In the genomic region with DNA sequence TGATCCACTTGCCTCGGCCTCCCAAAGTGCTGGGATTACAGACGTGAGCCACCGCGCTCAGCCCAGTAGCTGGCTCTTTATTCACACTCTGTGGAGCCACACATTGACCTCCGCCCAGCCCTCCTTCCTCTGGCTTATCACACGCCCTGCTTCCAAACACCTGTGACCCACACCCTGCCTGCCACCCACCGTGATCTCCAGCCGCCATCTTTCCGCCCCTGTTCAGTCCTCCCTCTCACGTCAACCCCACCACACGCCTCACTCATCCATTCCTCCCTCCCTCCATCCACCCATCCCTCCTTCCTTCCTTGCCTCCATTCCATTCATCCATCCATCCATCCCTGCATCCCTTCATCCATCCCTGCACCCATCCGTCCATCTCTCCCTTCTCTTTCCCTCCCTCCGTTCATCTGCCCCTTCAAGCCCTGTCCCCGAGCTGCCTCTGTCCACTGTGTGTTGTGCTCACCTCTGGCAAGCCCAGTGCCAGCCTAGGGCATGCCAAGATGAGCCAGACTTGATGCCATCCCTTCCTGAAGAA, we compare ENCODE assay signal across 11 cellular contexts. TPM values are rescaled to one million over a fixed set of nuclear protein-coding genes. Genes with fewer than 3 reads are reported as not detected.
A peak's percentile ranks its signal among the peaks of the same experiment; 100 is the strongest.
DNase-seq lines count a peak whose midpoint lies in the region; ATAC-seq, FAIRE-seq and TF ChIP-seq lines count a peak whose summit lies in the region.
"Had no signal": no experiment of that assay in that cellular context is flagged by ENCODE, and none has a peak within 500 bp of the region (broad histone marks: within the 10 kb centered on the region; RNA-seq: fewer than 3 reads in every experiment).

No MANE protein-coding gene starts in this region.

- POLR2A ChIA-PET in AG04450 (lab: Yijun Ruan, JAX) (interaction anchor here (1.1 kb wide), 1 partner anchor 19 kb away, joined by 3 read pairs; no protein-coding TSS in a partner anchor), IMR-90 (lab: Charles Lee; ENCODE audit: unreplicated experiment) (no interaction called here)
- POLR2A ChIA-PET in naive thymus-derived CD4-positive, alpha-beta T cell (lab: Charles Lee) = no interaction called here

- intact Hi-C loops in IMR-90 (cut with micrococcal nuclease) = loop anchor here (1.0 to 2.0 kb wide), 2 partner anchors 41 to 156 kb away; no protein-coding TSS in a partner anchor
- intact Hi-C loops in dorsolateral prefrontal cortex (cut with DNase I) = loop anchor here (1.0 to 10.0 kb wide), 5 partner anchors 14 to 156 kb away; partner anchors contain the start of gene APOE (in 1 of the 2)
- intact Hi-C loops in naive thymus-derived CD4-positive, alpha-beta T cell (cut with micrococcal nuclease) = loop anchor here (1.0 kb wide), 6 partner anchors 18 to 155 kb away; partner anchors contain the start of genes CLASRP (in 1 of the 2) and ZNF296 (in 1 of the 2)

- peaks cover 16 to 36% of the 10 kb centered on the region in 2 experiments for H3K79me1 ChIP-seq in IMR-90 (ENCODE audit: low read depth in 1 of 2, low read length in 2 of 2)
- no peaks in the 10 kb centered on the region for H3K79me1 ChIP-seq in H9 (ENCODE audit: insufficient read depth, low read depth, low read length, poor library complexity, severe bottlenecking)

- H2AFZ ChIP-seq in IMR-90 (replicated peaks; ENCODE audit: low read length, poor library complexity) = no peak overlapping the region
- H2AFZ ChIP-seq in osteoblast (ENCODE audit: low read length) = no peak overlapping the region
- no peak overlapping the region for H2AFZ ChIP-seq in H9 (ENCODE audit: low read length)

- no peak overlapping the region for H3K4me3 Mint-ChIP-seq in H9
- no peak overlapping the region for H3K4me3 Mint-ChIP-seq in naive thymus-derived CD4-positive, alpha-beta T cell
- H3K4me3 Mint-ChIP-seq: CD4-positive, alpha-beta memory T cell had no signal

- H2AK9ac ChIP-seq in IMR-90 (replicated peaks; ENCODE audit: low read depth, low read length, poor library complexity) = peak overlapping the region; percentile 78

- peaks cover 2% of the 10 kb centered on the region; the same call in 1 of the 2 replicates for H3K9me1 ChIP-seq in IMR-90 (ENCODE audit: insufficient read depth, low read length)

- no peak overlapping the region for H3K4me2 ChIP-seq in IMR-90 (ENCODE audit: low read depth, low read length)
- no peak overlapping the region for H3K4me2 ChIP-seq in osteoblast (ENCODE audit: insufficient read depth, low read length)
- no peak overlapping the region for H3K4me2 ChIP-seq in H9 (ENCODE audit: insufficient read depth, insufficient read length, low read length)

- H2BK15ac ChIP-seq in IMR-90 (ENCODE audit: low read depth, low read length) = no peak overlapping the region
- no peak overlapping the region for H2BK15ac ChIP-seq in H9 (ENCODE audit: low read depth, low read length)

- no peak overlapping the region for H3K14ac ChIP-seq in IMR-90 (replicated peaks; ENCODE audit: low read depth, low read length)
- no peak overlapping the region for H3K14ac ChIP-seq in H9 (ENCODE audit: insufficient read depth, low read length)

- TF ChIP-seq RAD21 in IMR-90 (IDR thresholded peaks at IDR 0.05; ENCODE audit: low read length) = no peak

- H2BK120ac ChIP-seq in IMR-90 (ENCODE audit: low read depth, low read length) (no peak overlapping the region), H9 (ENCODE audit: low read depth, low read length, poor library complexity, severe bottlenecking) (no peak overlapping the region)

- H2BK12ac ChIP-seq in H9 (ENCODE audit: insufficient read length, low read depth, low read length) = no peak overlapping the region

- H2BK20ac ChIP-seq in IMR-90 (ENCODE audit: low read depth, low read length) (no peak overlapping the region), H9 (ENCODE audit: low read depth, low read length, poor library complexity, severe bottlenecking) (no peak overlapping the region)

- TF ChIP-seq POLR2A in IMR-90 (IDR thresholded peaks at IDR 0.05; ENCODE audit: low read depth, low read length) = no peak

- WGBS in IMR-90 (ENCODE audit: extremely low coverage in 2 of 2, insufficient read length in 1 of 2), 2 experiments = 90 to 100% methylated on average over 2 to 9 of the region's 14 CpGs
- 100% methylated on average over 1 of the region's 14 CpGs for WGBS in H9 (ENCODE audit: extremely low coverage, insufficient read length, low lambda C conversion rate)

- H4K91ac ChIP-seq in IMR-90 (ENCODE audit: insufficient read depth, low read depth, low read length) = no peak overlapping the region
- H4K91ac ChIP-seq in H9 (ENCODE audit: insufficient read length, low read depth, low read length) = no peak overlapping the region

- H3K23ac ChIP-seq in IMR-90 (ENCODE audit: low read depth, low read length) = no peak overlapping the region
- H3K23ac ChIP-seq in H9 (ENCODE audit: insufficient read length, low read depth, low read length) = no peak overlapping the region

- in situ Hi-C loops in IMR-90 (cut with MboI; ENCODE audit: low sequenced_read_pairs) = no loop called here

- H3K4me1 ChIP-seq in IMR-90 (ENCODE audit: control insufficient read depth, insufficient read depth, low read length) (no peaks in the 10 kb centered on the region), osteoblast (ENCODE audit: insufficient read depth, low read length) (no peaks in the 10 kb centered on the region), H9 (ENCODE audit: insufficient read depth, low read length) (no peaks in the 10 kb centered on the region)
- no peaks in the 10 kb centered on the region for H3K4me1 ChIP-seq in naive thymus-derived CD4-positive, alpha-beta T cell (ENCODE audit: control insufficient read depth in 2 of 2, insufficient read depth in 2 of 2, low read length in 2 of 2)

- H3K27me3 Mint-ChIP-seq in H9 (ENCODE audit: low read depth) = no peaks in the 10 kb centered on the region
- H3K27me3 Mint-ChIP-seq in naive thymus-derived CD4-positive, alpha-beta T cell = no peaks in the 10 kb centered on the region
- H3K27me3 Mint-ChIP-seq: CD4-positive, alpha-beta memory T cell had no signal

- H3K4me3 ChIP-seq in AG04450 (ENCODE audit: low read depth, low read length) = no peak overlapping the region
- no peak overlapping the region for H3K4me3 ChIP-seq in IMR-90 (ENCODE audit: insufficient read depth, low read depth, low read length)
- no peak overlapping the region for H3K4me3 ChIP-seq in dorsolateral prefrontal cortex
- no peak overlapping the region for H3K4me3 ChIP-seq in osteoblast (ENCODE audit: insufficient read depth, low read length)
- H3K4me3 ChIP-seq in naive thymus-derived CD4-positive, alpha-beta T cell (ENCODE audit: low read length) = no peak overlapping the region

- H3K36me3 ChIP-seq in IMR-90 (ENCODE audit: control insufficient read depth, insufficient read depth, low read length) = peaks cover 82% of the 10 kb centered on the region
- H3K36me3 ChIP-seq in osteoblast (ENCODE audit: insufficient read depth, low read length) = peaks cover 84% of the 10 kb centered on the region
- H3K36me3 ChIP-seq in naive thymus-derived CD4-positive, alpha-beta T cell (ENCODE audit: control insufficient read depth in 2 of 3, insufficient read depth in 3 of 3, low read length in 3 of 3) = peaks cover 0 to 95% (median 40%) of the 10 kb centered on the region in 3 experiments

- BruUV-seq in IMR-90 (replicated peaks; lab: Mats Ljungman, UMichigan) = no TSS peak

- no peaks in the 10 kb centered on the region for H3K9me3 Mint-ChIP-seq in H9
- H3K9me3 Mint-ChIP-seq in naive thymus-derived CD4-positive, alpha-beta T cell = peaks cover 0 to 2% (median 0%) of the 10 kb centered on the region in 11 donors

- peak overlapping the region; percentile 11 for H3K27ac ChIP-seq in AG04450 (ENCODE audit: low read depth, low read length)
- H3K27ac ChIP-seq in IMR-90 (ENCODE audit: insufficient read depth, low read length) = no peak overlapping the region
- H3K27ac ChIP-seq in dorsolateral prefrontal cortex = peak overlapping the region in 35 of 59 donors; percentile 16 to 75 (median 51)
- no peak overlapping the region for H3K27ac ChIP-seq in osteoblast (ENCODE audit: low read depth, low read length)
- no peak overlapping the region for H3K27ac ChIP-seq in H9 (ENCODE audit: insufficient read length, low read depth, low read length)
- H3K27ac ChIP-seq in naive thymus-derived CD4-positive, alpha-beta T cell (ENCODE audit: low read depth, low read length) = no peak overlapping the region

- dilution Hi-C loops in IMR-90 (cut with HindIII; ENCODE audit: low sequenced_read_pairs, unreplicated experiment) = no loop called here

- peaks cover 50 to 90% (median 88%) of the 10 kb centered on the region in 3 experiments for H3K36me3 Mint-ChIP-seq in H9 (ENCODE audit: insufficient read depth in 1 of 3, low read depth in 3 of 3)
- H3K36me3 Mint-ChIP-seq in naive thymus-derived CD4-positive, alpha-beta T cell = peaks cover 3 to 39% (median 5%) of the 10 kb centered on the region in 5 donors

- H3K9me3 ChIP-seq in AG04450 (ENCODE audit: control insufficient read depth, insufficient read depth, low read length) (no peaks in the 10 kb centered on the region), IMR-90 (ENCODE audit: control insufficient read depth, insufficient read depth, low read length) (no peaks in the 10 kb centered on the region), osteoblast (ENCODE audit: low read depth, low read length) (no peaks in the 10 kb centered on the region), H9 (ENCODE audit: control insufficient read depth, low read depth, low read length) (no peaks in the 10 kb centered on the region)
- H3K9me3 ChIP-seq in naive thymus-derived CD4-positive, alpha-beta T cell (ENCODE audit: control insufficient read depth in 2 of 3, low read length in 3 of 3) = no peaks in the 10 kb centered on the region

- H3K56ac ChIP-seq in IMR-90 (ENCODE audit: extremely low read depth, insufficient read depth, low read length) (no peak overlapping the region), H9 (ENCODE audit: insufficient read length, low read depth, low read length) (no peak overlapping the region)

- no peaks in the 10 kb centered on the region for H3K27me3 ChIP-seq in AG04450 (ENCODE audit: control insufficient read depth, insufficient read depth, low read length)
- H3K27me3 ChIP-seq in IMR-90 (ENCODE audit: control insufficient read depth, insufficient read depth, low read length) = no peaks in the 10 kb centered on the region
- H3K27me3 ChIP-seq in dorsolateral prefrontal cortex = no peaks in the 10 kb centered on the region
- H3K27me3 ChIP-seq in osteoblast (ENCODE audit: insufficient read depth, low read length) = no peaks in the 10 kb centered on the region
- no peaks in the 10 kb centered on the region for H3K27me3 ChIP-seq in H9 (ENCODE audit: insufficient read depth, low read length)
- no peaks in the 10 kb centered on the region for H3K27me3 ChIP-seq in naive thymus-derived CD4-positive, alpha-beta T cell (ENCODE audit: control insufficient read depth in 2 of 2, insufficient read depth in 2 of 2, low read length in 2 of 2)

- H2BK5ac ChIP-seq in IMR-90 (ENCODE audit: low read depth, low read length, poor library complexity, severe bottlenecking) (no peak overlapping the region), H9 (ENCODE audit: insufficient read length, low read length) (no peak overlapping the region)

- peak overlapping the region in 1 of 3 experiments; percentile 87; a peak in 3 of 7 replicates for H3K27ac Mint-ChIP-seq in H9
- peak overlapping the region in 2 of 9 donors; percentile 38 to 75 for H3K27ac Mint-ChIP-seq in naive thymus-derived CD4-positive, alpha-beta T cell

- no peak for FAIRE-seq in D721Med (lab: Jason Lieb, UNC)
- FAIRE-seq: H54 had no signal

- H3K4ac ChIP-seq in IMR-90 (ENCODE audit: low read depth, low read length) (no peak overlapping the region), H9 (ENCODE audit: low read depth, low read length) (no peak overlapping the region)

- no peak for ATAC-seq in IMR-90 (ENCODE audit: low read depth)
- ATAC-seq in naive thymus-derived CD4-positive, alpha-beta T cell = no peak

- H3K23me2 ChIP-seq in H9 (ENCODE audit: insufficient read length, low read depth, low read length, poor library complexity, severe bottlenecking) = no peaks in the 10 kb centered on the region

- no peak for DNase-seq in AG04450 (ENCODE audit: low read depth, low spot score)
- no peak for DNase-seq in IMR-90
- no peak for DNase-seq in dorsolateral prefrontal cortex
- DNase-seq in osteoblast (ENCODE audit: insufficient read length, low spot score, missing footprints) = peak; percentile 59
- DNase-seq in H9 = no peak
- no peak for DNase-seq in D721Med (ENCODE audit: insufficient read length, low spot score)
- DNase-seq in naive thymus-derived CD4-positive, alpha-beta T cell = no peak
- DNase-seq: DMS79, NCI-H187 treated with DMSO at 0.1 percent for 48 hours had no signal

- H3K9ac ChIP-seq in IMR-90 (ENCODE audit: low read depth, low read length) (no peak overlapping the region), H9 (ENCODE audit: extremely low read depth, insufficient read length, low read length) (no peak overlapping the region)

- H4K5ac ChIP-seq in IMR-90 (ENCODE audit: low read depth, low read length) (no peak overlapping the region), H9 (ENCODE audit: insufficient read length, low read depth, low read length) (no peak overlapping the region)

- H2AK5ac ChIP-seq in IMR-90 (ENCODE audit: low read depth, low read length) (no peak overlapping the region), H9 (ENCODE audit: insufficient read length, low read length) (no peak overlapping the region)

- H4K20me1 ChIP-seq in IMR-90 (ENCODE audit: insufficient read depth, low read length) = peaks cover 35% of the 10 kb centered on the region
- H4K20me1 ChIP-seq in osteoblast (ENCODE audit: insufficient read depth, low read length) = peaks cover 29% of the 10 kb centered on the region
- H4K20me1 ChIP-seq in H9 (ENCODE audit: control insufficient read depth, insufficient read depth, insufficient read length) = no peaks in the 10 kb centered on the region

- TF ChIP-seq CTCF in AG04450 (IDR thresholded peaks at IDR 0.05; ENCODE audit: low read depth, low read length) (no peak), IMR-90 (conservative IDR thresholded peaks at IDR 0.05; ENCODE audit: low read depth, low read length) (no peak), dorsolateral prefrontal cortex (IDR thresholded peaks at IDR 0.05 in 54 of 56, conservative IDR thresholded peaks at IDR 0.05 in 2 of 56; ENCODE audit: low read depth in 1 of 56, partially characterized antibody in 56 of 56) (no peak), osteoblast (IDR thresholded peaks at IDR 0.05; ENCODE audit: extremely low read depth, low read depth, low read length) (no peak), H9 (conservative IDR thresholded peaks at IDR 0.05) (no peak), D721Med (IDR thresholded peaks at IDR 0.05; ENCODE audit: insufficient read depth, missing control alignments) (no peak)

- H4K8ac ChIP-seq in IMR-90 (ENCODE audit: low read depth in 2 of 2, low read length in 2 of 2) = no peak overlapping the region
- H4K8ac ChIP-seq in H9 (replicated peaks; ENCODE audit: insufficient read length, low read depth, low read length) = no peak overlapping the region

- CTCF ChIA-PET in AG04450 (lab: Charles Lee) = interaction anchor here (1.1 to 1.7 kb wide), 7 partner anchors 13 to 75 kb away, joined by 3 to 9 read pairs (median 5); partner anchors contain the start of gene ZNF296
- CTCF ChIA-PET in IMR-90 (lab: Yijun Ruan, JAX) = interaction anchor here (1.1 to 1.4 kb wide), 4 partner anchors 9 to 19 kb away, joined by 3 to 5 read pairs (median 3); no protein-coding TSS in a partner anchor
- CTCF ChIA-PET in naive thymus-derived CD4-positive, alpha-beta T cell (lab: Charles Lee) = interaction anchor here (1.1 to 1.4 kb wide), 3 partner anchors 14 to 30 kb away, joined by 4 to 8 read pairs (median 4); partner anchors contain the start of gene CLASRP

- H3K79me2 ChIP-seq in osteoblast (ENCODE audit: insufficient read depth, low read length) (peaks cover 14% of the 10 kb centered on the region), H9 (ENCODE audit: insufficient read depth, low read length) (no peaks in the 10 kb centered on the region)

- H3K4me1 Mint-ChIP-seq in H9 = peaks cover 5 to 6% of the 10 kb centered on the region in 2 experiments; a peak in 3 of 4 replicates
- H3K4me1 Mint-ChIP-seq in naive thymus-derived CD4-positive, alpha-beta T cell = peaks cover 0 to 15% (median 3%) of the 10 kb centered on the region in 7 donors

- H3T11ph ChIP-seq in H9 (ENCODE audit: low read length) = no peak overlapping the region

- H3K18ac ChIP-seq in IMR-90 (ENCODE audit: low read depth, low read length) (no peak overlapping the region), H9 (ENCODE audit: insufficient read length, low read depth, low read length) (no peak overlapping the region)

RNA-seq across cellular contexts. Expression of gene ZNF296, which starts 17.6 kb away (rescaled TPM):
- polyA plus RNA-seq in AG04450 (2011; rRNA removed) = not detected in 2 replicates
- not detected in 2 replicates for polyA minus RNA-seq in AG04450 (2011; rRNA and poly(A)+ RNA removed)
- total RNA-seq in IMR-90 (2012; rRNA removed) = not detected in 2 replicates
- 0.10 and 0.11 TPM in 2 replicates for polyA plus RNA-seq in IMR-90 (2012; rRNA removed)
- 0.11 and 0.25 TPM in 2 replicates for polyA plus RNA-seq in IMR-90 (2012; cell fraction: cytosol; rRNA removed)
- polyA plus RNA-seq in IMR-90 (2012; cell fraction: nucleus; rRNA removed; ENCODE audit: low replicate concordance) = 0.58 and 1.5 TPM in 2 replicates
- total RNA-seq in dorsolateral prefrontal cortex = 1 to 10 TPM in 79 of 120 experiments, under 1 TPM in 41; 0.36 to 3.5 (median 1.3) TPM
- total RNA-seq in osteoblast = under 0.01 TPM in 1 of 2 replicates, not detected in the other
- 14.3 and 14.8 TPM in 2 replicates for total RNA-seq in H9 (2021)
- 1 to 10 TPM in 3 of 5 experiments, under 1 TPM in 2; 0.57 to 3.6 (median 2.2) TPM for total RNA-seq in naive thymus-derived CD4-positive, alpha-beta T cell
- polyA plus RNA-seq in naive thymus-derived CD4-positive, alpha-beta T cell = 1 to 10 TPM; 1.1 to 1.2 TPM

RNA-seq across cellular contexts. Expression of gene CLASRP, which starts 19.8 kb away (rescaled TPM):
- polyA plus RNA-seq in AG04450 (2011; rRNA removed) (12.4 and 13.9 TPM in 2 replicates), IMR-90 (2012; rRNA removed) (31.7 and 34.9 TPM in 2 replicates)
- 19.3 and 26.1 TPM in 2 replicates for polyA minus RNA-seq in AG04450 (2011; rRNA and poly(A)+ RNA removed)
- total RNA-seq in IMR-90 (2012; rRNA removed) (19.9 and 20.6 TPM in 2 replicates), dorsolateral prefrontal cortex (100 to 1,000 TPM in 71 of 120 experiments, 10 to 100 TPM in 49; 51.6 to 162 (median 105) TPM), osteoblast (17.0 and 17.1 TPM in 2 replicates), H9 (2021) (87.0 and 87.1 TPM in 2 replicates)
- polyA plus RNA-seq in IMR-90 (2012; cell fraction: cytosol; rRNA removed) = 15.3 and 30.0 TPM in 2 replicates
- polyA plus RNA-seq in IMR-90 (2012; cell fraction: nucleus; rRNA removed; ENCODE audit: low replicate concordance) = 532 and 592 TPM in 2 replicates
- 100 to 1,000 TPM in 4 of 5 experiments, 10 to 100 TPM in 1; 94.7 to 185 (median 163) TPM for total RNA-seq in naive thymus-derived CD4-positive, alpha-beta T cell
- 10 to 100 TPM in 1 of 2 donors, 1 to 10 TPM in 1; 3.6 to 10.8 TPM for polyA plus RNA-seq in naive thymus-derived CD4-positive, alpha-beta T cell

RNA-seq across cellular contexts. Expression of gene GEMIN7, which starts 20.4 kb away (rescaled TPM):
- polyA plus RNA-seq in AG04450 (2011; rRNA removed) = 20.6 and 24.7 TPM in 2 replicates
- 12.1 and 13.1 TPM in 2 replicates for polyA minus RNA-seq in AG04450 (2011; rRNA and poly(A)+ RNA removed)
- 19.7 and 27.2 TPM in 2 replicates for total RNA-seq in IMR-90 (2012; rRNA removed)
- 52.8 and 53.0 TPM in 2 replicates for polyA plus RNA-seq in IMR-90 (2012; rRNA removed)
- polyA plus RNA-seq in IMR-90 (2012; cell fraction: cytosol; rRNA removed) = 56.1 and 64.0 TPM in 2 replicates
- polyA plus RNA-seq in IMR-90 (2012; cell fraction: nucleus; rRNA removed; ENCODE audit: low replicate concordance) = 18.8 and 44.2 TPM in 2 replicates
- 10 to 100 TPM in 115 of 120 experiments, 1 to 10 TPM in 5; 5.0 to 26.4 (median 16.3) TPM for total RNA-seq in dorsolateral prefrontal cortex
- total RNA-seq in osteoblast = 8.3 and 14.8 TPM in 2 replicates
- total RNA-seq in H9 (2021) = 46.0 and 47.2 TPM in 2 replicates
- 10 to 100 TPM in 4 of 5 experiments, 1 to 10 TPM in 1; 4.9 to 31.6 (median 16.6) TPM for total RNA-seq in naive thymus-derived CD4-positive, alpha-beta T cell
- polyA plus RNA-seq in naive thymus-derived CD4-positive, alpha-beta T cell = 10 to 100 TPM; 46.3 to 65.5 TPM

RNA-seq across cellular contexts. Expression of gene PPP1R37, which starts 34.3 kb away (rescaled TPM):
- polyA plus RNA-seq in AG04450 (2011; rRNA removed) (8.6 and 11.2 TPM in 2 replicates), IMR-90 (2012; rRNA removed) (18.5 and 20.8 TPM in 2 replicates)
- polyA minus RNA-seq in AG04450 (2011; rRNA and poly(A)+ RNA removed) = 9.3 and 15.0 TPM in 2 replicates
- total RNA-seq in IMR-90 (2012; rRNA removed) (13.1 and 13.9 TPM in 2 replicates), dorsolateral prefrontal cortex (10 to 100 TPM; 33.6 to 77.3 (median 54.0) TPM), osteoblast (43.9 and 53.6 TPM in 2 replicates), H9 (2021) (29.9 and 33.6 TPM in 2 replicates)
- polyA plus RNA-seq in IMR-90 (2012; cell fraction: cytosol; rRNA removed) = 14.0 and 22.6 TPM in 2 replicates
- 41.6 and 72.5 TPM in 2 replicates for polyA plus RNA-seq in IMR-90 (2012; cell fraction: nucleus; rRNA removed; ENCODE audit: low replicate concordance)
- total RNA-seq in naive thymus-derived CD4-positive, alpha-beta T cell = 10 to 100 TPM; 20.0 to 28.3 (median 21.9) TPM
- polyA plus RNA-seq in naive thymus-derived CD4-positive, alpha-beta T cell = 1 to 10 TPM; 1.4 to 1.5 TPM

RNA-seq across cellular contexts. Expression of gene RELB, which starts 57.4 kb away (rescaled TPM):
- polyA plus RNA-seq in AG04450 (2011; rRNA removed) (9.9 and 13.9 TPM in 2 replicates), IMR-90 (2012; rRNA removed) (17.2 and 19.9 TPM in 2 replicates)
- 11.8 and 16.7 TPM in 2 replicates for polyA minus RNA-seq in AG04450 (2011; rRNA and poly(A)+ RNA removed)
- total RNA-seq in IMR-90 (2012; rRNA removed) (5.0 TPM in 2 replicates), dorsolateral prefrontal cortex (10 to 100 TPM in 3 of 120 experiments, 1 to 10 TPM in 117; 1.5 to 13.8 (median 4.1) TPM), osteoblast (8.5 and 9.8 TPM in 2 replicates), H9 (2021) (13.7 and 14.3 TPM in 2 replicates)
- polyA plus RNA-seq in IMR-90 (2012; cell fraction: cytosol; rRNA removed) = 19.6 and 28.9 TPM in 2 replicates
- polyA plus RNA-seq in IMR-90 (2012; cell fraction: nucleus; rRNA removed; ENCODE audit: low replicate concordance) = 15.4 and 32.8 TPM in 2 replicates
- 10 to 100 TPM; 30.7 to 87.3 (median 71.3) TPM for total RNA-seq in naive thymus-derived CD4-positive, alpha-beta T cell
- 10 to 100 TPM; 13.4 to 14.7 TPM for polyA plus RNA-seq in naive thymus-derived CD4-positive, alpha-beta T cell

Comparison
In these comparisons a context has a peak if more than half of its experiments do, and no peak if none do; other contexts are left out.
1. H3K27ac ChIP-seq: peak in AG04450 (single experiment) and dorsolateral prefrontal cortex (35 of 59); none in IMR-90 (single experiment), osteoblast (single experiment), H9 (single experiment) and naive thymus-derived CD4-positive, alpha-beta T cell (single experiment).